1 cellular context compared by ENCODE assay signal in genomic region chr16:23026777-23027362, GRCh38.
A peak's percentile ranks its signal among the peaks of the same experiment; 100 is the strongest.
TF ChIP-seq lines count a peak whose summit lies in the region.

No MANE protein-coding gene starts in this region.

TF ChIP-seq in HepG2, 621 proteins besides CTCF, POLR2A, EP300 and RAD21 (continued from another document and continues in another):
- TF ChIP-seq ZNF816 (CRISPR knock-in tag; IDR thresholded peaks at IDR 0.05; ENCODE audit: borderline replicate concordance) = no peak
- no peak for TF ChIP-seq ZNF556 (CRISPR knock-in tag; IDR thresholded peaks at IDR 0.05; ENCODE audit: borderline replicate concordance)
- TF ChIP-seq ZUFSP (CRISPR knock-in tag; IDR thresholded peaks at IDR 0.05; ENCODE audit: borderline replicate concordance) = no peak
- no peak for TF ChIP-seq ZNF44 (CRISPR knock-in tag; IDR thresholded peaks at IDR 0.05)
- TF ChIP-seq NFKBIZ (CRISPR knock-in tag; IDR thresholded peaks at IDR 0.05) = peak; percentile 71; the same call in 1 of the 2 replicates
- no peak for TF ChIP-seq HNF4G (IDR thresholded peaks at IDR 0.05; ENCODE audit: borderline replicate concordance, low read depth, low read length)
- TF ChIP-seq HNF4G (CRISPR knock-in tag; IDR thresholded peaks at IDR 0.05; ENCODE audit: borderline replicate concordance, low read depth) = no peak
- no peak for TF ChIP-seq SOX6 (IDR thresholded peaks at IDR 0.05)
- no peak for TF ChIP-seq SOX6 (CRISPR knock-in tag; IDR thresholded peaks at IDR 0.05)
- no peak for TF ChIP-seq CENPBD1 (CRISPR knock-in tag; IDR thresholded peaks at IDR 0.05; ENCODE audit: borderline replicate concordance, low read depth)
- TF ChIP-seq FOXK1 (CRISPR knock-in tag; IDR thresholded peaks at IDR 0.05; ENCODE audit: borderline replicate concordance, low read depth) = peak; percentile 80; the same call in 1 of the 2 replicates
- no peak for TF ChIP-seq ZNF703 (CRISPR knock-in tag; IDR thresholded peaks at IDR 0.05; ENCODE audit: borderline replicate concordance)
- TF ChIP-seq EED (CRISPR knock-in tag; IDR thresholded peaks at IDR 0.05) = no peak
- TF ChIP-seq MIER2 (CRISPR knock-in tag; IDR thresholded peaks at IDR 0.05) = peak; percentile 99
- no peak for TF ChIP-seq ZNF337 (CRISPR knock-in tag; IDR thresholded peaks at IDR 0.05; ENCODE audit: borderline replicate concordance, low read depth)
- no peak for TF ChIP-seq KDM5A (IDR thresholded peaks at IDR 0.05; ENCODE audit: borderline replicate concordance, low read length)
- no peak; the same call in 1 of the 2 replicates for TF ChIP-seq DNMT3B (CRISPR knock-in tag; conservative IDR thresholded peaks at IDR 0.05)
- TF ChIP-seq SP2 (CRISPR knock-in tag; IDR thresholded peaks at IDR 0.05) = no peak
- TF ChIP-seq HMGXB3 (CRISPR knock-in tag; IDR thresholded peaks at IDR 0.05; ENCODE audit: borderline replicate concordance) = peak; percentile 93
- no peak for TF ChIP-seq TCF7L2 (IDR thresholded peaks at IDR 0.05; ENCODE audit: low read depth, low read length)
- TF ChIP-seq MTA1 (CRISPR knock-in tag; IDR thresholded peaks at IDR 0.05; ENCODE audit: borderline replicate concordance) = no peak
- TF ChIP-seq CREBL2 (CRISPR knock-in tag; IDR thresholded peaks at IDR 0.05; ENCODE audit: borderline replicate concordance) = no peak
- TF ChIP-seq MLX (CRISPR knock-in tag; IDR thresholded peaks at IDR 0.05) = no peak
- no peak for TF ChIP-seq ZNF333 (CRISPR knock-in tag; IDR thresholded peaks at IDR 0.05; ENCODE audit: borderline replicate concordance)
- TF ChIP-seq THAP7 (CRISPR knock-in tag; IDR thresholded peaks at IDR 0.05) = no peak
- TF ChIP-seq ZNF687 (CRISPR knock-in tag; IDR thresholded peaks at IDR 0.05) = no peak
- TF ChIP-seq SMAD1 (CRISPR knock-in tag; IDR thresholded peaks at IDR 0.05; ENCODE audit: borderline replicate concordance, low read depth) = no peak
- TF ChIP-seq MEF2D (CRISPR knock-in tag; IDR thresholded peaks at IDR 0.05) = peak; percentile 57; the same call in 1 of the 2 replicates
- TF ChIP-seq ZBTB46 (CRISPR knock-in tag; IDR thresholded peaks at IDR 0.05; ENCODE audit: borderline replicate concordance) = no peak
- no peak for TF ChIP-seq NAIF1 (CRISPR knock-in tag; IDR thresholded peaks at IDR 0.05; ENCODE audit: borderline replicate concordance)
- TF ChIP-seq TFDP1 (CRISPR knock-in tag; IDR thresholded peaks at IDR 0.05; ENCODE audit: borderline replicate concordance) = peak; percentile 24; the same call in 1 of the 2 replicates
- no peak for TF ChIP-seq ASH2L (IDR thresholded peaks at IDR 0.05; ENCODE audit: insufficient read length, low read depth, low read length)
- TF ChIP-seq ATF2 (CRISPR knock-in tag; IDR thresholded peaks at IDR 0.05) = peak; percentile 68; the same call in 1 of the 2 replicates
- no peak for TF ChIP-seq ZNF746 (CRISPR knock-in tag; IDR thresholded peaks at IDR 0.05)
- no peak for TF ChIP-seq ZNF605 (CRISPR knock-in tag; IDR thresholded peaks at IDR 0.05)
- no peak for TF ChIP-seq ZNF101 (CRISPR knock-in tag; IDR thresholded peaks at IDR 0.05; ENCODE audit: borderline replicate concordance, low read depth)
- no peak for TF ChIP-seq USF2 (IDR thresholded peaks at IDR 0.05; ENCODE audit: low read depth, low read length)
- TF ChIP-seq USF2 (CRISPR knock-in tag; IDR thresholded peaks at IDR 0.05; ENCODE audit: borderline replicate concordance) = no peak
- TF ChIP-seq TFE3 (CRISPR knock-in tag; IDR thresholded peaks at IDR 0.05) = peak; percentile 80
- no peak for TF ChIP-seq HNRNPK (IDR thresholded peaks at IDR 0.05; ENCODE audit: low read depth, low read length, poor library complexity, severe bottlenecking)
